2 cellular contexts compared by ENCODE assay signal in genomic region chr21:38958940-38959685, GRCh38.
TF ChIP-seq lines count a peak whose summit lies in the region.

No MANE protein-coding gene starts in this region.

TF ChIP-seq in A549, 52 proteins besides CTCF, POLR2A, EP300 and RAD21 (continued from another document):
- TF ChIP-seq, protein P1, sequence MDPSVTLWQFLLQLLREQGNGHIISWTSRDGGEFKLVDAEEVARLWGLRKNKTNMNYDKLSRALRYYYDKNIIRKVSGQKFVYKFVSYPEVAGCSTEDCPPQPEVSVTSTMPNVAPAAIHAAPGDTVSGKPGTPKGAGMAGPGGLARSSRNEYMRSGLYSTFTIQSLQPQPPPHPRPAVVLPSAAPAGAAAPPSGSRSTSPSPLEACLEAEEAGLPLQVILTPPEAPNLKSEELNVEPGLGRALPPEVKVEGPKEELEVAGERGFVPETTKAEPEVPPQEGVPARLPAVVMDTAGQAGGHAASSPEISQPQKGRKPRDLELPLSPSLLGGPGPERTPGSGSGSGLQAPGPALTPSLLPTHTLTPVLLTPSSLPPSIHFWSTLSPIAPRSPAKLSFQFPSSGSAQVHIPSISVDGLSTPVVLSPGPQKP (IDR thresholded peaks at IDR 0.05; ENCODE audit: low read depth, low read length), result no peak

TF ChIP-seq in liver, 16 proteins besides CTCF, POLR2A, EP300 and RAD21 (continued from another document):
- TF ChIP-seq ZBTB33 (IDR thresholded peaks at IDR 0.05), result peak; percentile 72
- peak; percentile 58 for TF ChIP-seq TAF1 (conservative IDR thresholded peaks at IDR 0.05)
- peak; percentile 94 for TF ChIP-seq ATF3 (IDR thresholded peaks at IDR 0.05)
TF ChIP-seq in liver: peak in this region for 15.
